10 cellular contexts compared by ENCODE assay signal in genomic region chr16:22164482-22164881, GRCh38. TPM values are rescaled to one million over a fixed set of nuclear protein-coding genes. Genes with fewer than 3 reads are reported as not detected.
"Had no signal": no experiment of that assay in that cellular context is flagged by ENCODE, and none has a peak within 500 bp of the region (broad histone marks: within the 10 kb centered on the region; RNA-seq: fewer than 3 reads in every experiment).

No MANE protein-coding gene starts in this region.

- FAIRE-seq: H54 had no signal

- H3K9me3 Mint-ChIP-seq: H9 had no signal

- H2AFZ ChIP-seq: GM23248 had no signal

- H3K36me3 ChIP-seq: HAP-1 had no signal

- DNase-seq: GM23248, GOT3, H7, H9, HCEC 1CT, HFFc6 had no signal

- H3K27ac Mint-ChIP-seq: H9, HFFc6 had no signal

- H3K4me3 Mint-ChIP-seq: H9, HFFc6 had no signal

- ATAC-seq: HCT116 had no signal

- H3K9ac ChIP-seq: GM23248 had no signal

- H3K9me3 ChIP-seq: HAP-1 had no signal

- H3K27ac ChIP-seq: GM23248 had no signal

- H3K4me1 ChIP-seq: HAP-1 had no signal

- H3K4me3 ChIP-seq: GM23248, HAP-1 had no signal

RNA-seq across cellular contexts. Expression of gene SDR42E2, which starts 2.2 kb away (rescaled TPM):
- total RNA-seq: GM23248, H4, H7, HFFc6 had no signal
- polyA plus RNA-seq: GM23248 had no signal
